ENCODE assay signal across 9 cellular contexts in genomic region chr18:3653263-3653858, GRCh38.
DNase-seq lines count a peak whose midpoint lies in the region; ATAC-seq and TF ChIP-seq lines count a peak whose summit lies in the region.
"Had no signal": no experiment of that assay in that cellular context is flagged by ENCODE, and none has a peak within 500 bp of the region (broad histone marks: within the 10 kb centered on the region; RNA-seq: fewer than 3 reads in every experiment).

No MANE protein-coding gene starts in this region.

- H3K9me3 ChIP-seq in hepatocyte (ENCODE audit: low read depth) (no peaks in the 10 kb centered on the region), HAP-1 (no peaks in the 10 kb centered on the region)

- H2AFZ ChIP-seq in hepatocyte: no peak overlapping the region

- H3K4me1 Mint-ChIP-seq in activated T-helper 17 cell treated with anti-CD3 and anti-CD28 coated beads, Interleukin-2, amount 50 U/mL, for 72 hours: peaks cover 19% of the 10 kb centered on the region

- peak overlapping the region; percentile 84 for H3K27ac ChIP-seq in hepatocyte

- H3K27me3 ChIP-seq in hepatocyte (no peaks in the 10 kb centered on the region), HAP-1 (ENCODE audit: low read depth) (no peaks in the 10 kb centered on the region)

- no peaks in the 10 kb centered on the region for H3K9me3 Mint-ChIP-seq in activated T-helper 17 cell treated with anti-CD3 and anti-CD28 coated beads, Interleukin-2, amount 50 U/mL, for 72 hours

- peaks cover 36% of the 10 kb centered on the region for H3K4me1 ChIP-seq in hepatocyte (ENCODE audit: insufficient read depth)
- peaks cover 7% of the 10 kb centered on the region for H3K4me1 ChIP-seq in HAP-1

- DNase-seq in A172 (ENCODE audit: low spot score) (peak; percentile 31), GF-D8 (lab: John Stamatoyannopoulos, UW) (peak; percentile 59), hepatocyte (ENCODE audit: low spot score) (no peak), SK-N-DZ (ENCODE audit: low spot score) (no peak), HAP-1 (ENCODE audit: low spot score in 2 of 2) (no peak)
- DNase-seq: midbrain had no signal

- H3K27ac Mint-ChIP-seq in activated T-helper 17 cell treated with anti-CD3 and anti-CD28 coated beads, Interleukin-2, amount 50 U/mL, for 72 hours: peak overlapping the region; percentile 80

- peak overlapping the region; percentile 56 for H3K4me3 Mint-ChIP-seq in activated T-helper 17 cell treated with anti-CD3 and anti-CD28 coated beads, Interleukin-2, amount 50 U/mL, for 72 hours

- H3K9me2 ChIP-seq in hepatocyte (replicated peaks; ENCODE audit: insufficient read depth): no peaks in the 10 kb centered on the region

- TF ChIP-seq CTCF in hepatocyte (IDR thresholded peaks at IDR 0.05; ENCODE audit: poor library complexity): no peak

- H3K36me3 ChIP-seq in hepatocyte (replicated peaks; ENCODE audit: insufficient read depth, low read depth) (no peaks in the 10 kb centered on the region), HAP-1 (replicated peaks) (no peaks in the 10 kb centered on the region)

- H3K36me3 Mint-ChIP-seq in activated T-helper 17 cell treated with anti-CD3 and anti-CD28 coated beads, Interleukin-2, amount 50 U/mL, for 72 hours (ENCODE audit: low read depth): no peaks in the 10 kb centered on the region

- no peaks in the 10 kb centered on the region for H3K27me3 Mint-ChIP-seq in activated T-helper 17 cell treated with anti-CD3 and anti-CD28 coated beads, Interleukin-2, amount 50 U/mL, for 72 hours

- no peaks in the 10 kb centered on the region for H3K79me2 ChIP-seq in hepatocyte

- H4K20me1 ChIP-seq in hepatocyte (ENCODE audit: insufficient read depth, poor library complexity, severe bottlenecking): no peaks in the 10 kb centered on the region

- ATAC-seq in activated T-helper 17 cell treated with anti-CD3 and anti-CD28 coated beads, Interleukin-2, amount 50 U/mL, for 72 hours (replicated peaks): no peak
- ATAC-seq in HG02870 (IDR thresholded peaks at IDR 0.05; ENCODE audit: unreplicated experiment) (no peak), GM21717 (IDR thresholded peaks at IDR 0.05; ENCODE audit: unreplicated experiment) (no peak)

- in situ Hi-C loops in HAP-1 (cut with MboI; ENCODE audit: low sequenced_read_pairs): no loop called here

- WGBS in hepatocyte (ENCODE audit: low lambda C conversion rate, missing lambda C conversion rate): 86% methylated on average over 5 of the region's 5 CpGs

- H3K4me2 ChIP-seq in hepatocyte: no peak overlapping the region

- H3K4me3 ChIP-seq in hepatocyte (no peak overlapping the region), HAP-1 (no peak overlapping the region)

Comparison
In these comparisons a context has a peak if more than half of its experiments do, and no peak if none do; other contexts are left out.
1. DNase-seq: peak in A172 (single experiment) and GF-D8 (single experiment); none in hepatocyte (single experiment), SK-N-DZ (single experiment) and HAP-1 (0 of 2).